ENCODE assay signal across 9 cellular contexts in genomic region chr6:29626948-29627761, GRCh38. TPM values are rescaled to one million over a fixed set of nuclear protein-coding genes. Genes with fewer than 3 reads are reported as not detected.
DNase-seq lines count a peak whose midpoint lies in the region; ATAC-seq, FAIRE-seq and TF ChIP-seq lines count a peak whose summit lies in the region.
"Had no signal": no experiment of that assay in that cellular context is flagged by ENCODE, and none has a peak within 500 bp of the region (broad histone marks: within the 10 kb centered on the region; RNA-seq: fewer than 3 reads in every experiment).

No MANE protein-coding gene starts in this region.

- peak overlapping the region; percentile 48 for H3K9ac ChIP-seq in fibroblast of lung (ENCODE audit: insufficient read depth, low read length)

- H2AFZ ChIP-seq in fibroblast of lung (ENCODE audit: low read length) (no peak overlapping the region), OCI-LY7 (ENCODE audit: low read length) (no peak overlapping the region)

- H3K9me3 Mint-ChIP-seq in CD14-positive monocyte = peaks cover 0 to 9% (median 1%) of the 10 kb centered on the region in 7 donors

- peaks cover 41 to 56% of the 10 kb centered on the region in 2 donors for H3K36me3 Mint-ChIP-seq in CD14-positive monocyte

- no peak overlapping the region for H3K27ac ChIP-seq in RWPE2 (ENCODE audit: poor library complexity, severe bottlenecking)
- H3K27ac ChIP-seq in fibroblast of lung (ENCODE audit: insufficient read depth, low read length) = peak overlapping the region; percentile 26
- peak overlapping the region; percentile 42 to 47 for H3K27ac ChIP-seq in ovary
- H3K27ac ChIP-seq in OCI-LY7 (ENCODE audit: low read depth, low read length, poor library complexity, severe bottlenecking) = no peak overlapping the region

- no peak for FAIRE-seq in D721Med (lab: Jason Lieb, UNC)

- no peak for TF ChIP-seq EP300 in ovary (IDR thresholded peaks at IDR 0.05)

- peaks cover 43 to 72% (median 59%) of the 10 kb centered on the region in 3 donors for H3K27me3 Mint-ChIP-seq in CD14-positive monocyte (ENCODE audit: low read depth in 3 of 3)

- intact Hi-C loops in CD14-positive monocyte (cut with micrococcal nuclease) (no loop called here), ovary (cut with DNase I) (loop anchor here in 1 of 4 donors (5.0 kb wide), 1 partner anchor 1140 kb away; no protein-coding TSS in a partner anchor), OCI-LY7 (cut with micrococcal nuclease; ENCODE audit: unreplicated experiment) (no loop called here)

- H3K79me2 ChIP-seq in fibroblast of lung (ENCODE audit: control insufficient read depth, insufficient read depth, low read length) = no peaks in the 10 kb centered on the region
- no peaks in the 10 kb centered on the region for H3K79me2 ChIP-seq in OCI-LY7 (ENCODE audit: insufficient read depth, low read depth, low read length)

- no peaks in the 10 kb centered on the region for H3K9me2 ChIP-seq in OCI-LY7 (ENCODE audit: insufficient read depth, low read length)

- no peak for ATAC-seq in RWPE2 (ENCODE audit: low read depth)
- ATAC-seq in GM21381 (IDR thresholded peaks at IDR 0.05; ENCODE audit: unreplicated experiment) = no peak

- H3K4me1 Mint-ChIP-seq in CD14-positive monocyte = peaks cover 56% of the 10 kb centered on the region

- H3K36me3 ChIP-seq in RWPE2 (ENCODE audit: low read depth) = peaks cover 8% of the 10 kb centered on the region
- H3K36me3 ChIP-seq in fibroblast of lung (ENCODE audit: control insufficient read depth, insufficient read depth, low read length) = peaks cover 6% of the 10 kb centered on the region
- H3K36me3 ChIP-seq in ovary = no peaks in the 10 kb centered on the region
- H3K36me3 ChIP-seq in OCI-LY7 (ENCODE audit: insufficient read depth, low read length) = no peaks in the 10 kb centered on the region

- H3K4me2 ChIP-seq in fibroblast of lung (ENCODE audit: extremely low read depth, insufficient read depth, low read length) = peak overlapping the region; percentile 81
- no peak overlapping the region for H3K4me2 ChIP-seq in OCI-LY7 (ENCODE audit: low read length)

- no peaks in the 10 kb centered on the region for H3K9me3 ChIP-seq in RWPE2 (ENCODE audit: severe bottlenecking)
- H3K9me3 ChIP-seq in fibroblast of lung (ENCODE audit: control insufficient read depth, insufficient read depth, low read depth, low read length) = no peaks in the 10 kb centered on the region
- no peaks in the 10 kb centered on the region for H3K9me3 ChIP-seq in ovary
- no peaks in the 10 kb centered on the region for H3K9me3 ChIP-seq in OCI-LY7 (ENCODE audit: low read length)

- H4K20me1 ChIP-seq in fibroblast of lung (ENCODE audit: control insufficient read depth, extremely low read depth, insufficient read depth, low read length) = no peaks in the 10 kb centered on the region
- no peaks in the 10 kb centered on the region; the same call in 1 of the 2 replicates for H4K20me1 ChIP-seq in OCI-LY7 (ENCODE audit: insufficient read depth, low read length)

- H3K4me3 ChIP-seq in RWPE2 (ENCODE audit: severe bottlenecking) (peak overlapping the region; percentile 43), fibroblast of lung (replicated peaks in 1 of 4; ENCODE audit: control extremely low read depth in 1 of 4, insufficient read depth in 1 of 4, low read depth in 3 of 4, low read length in 4 of 4) (peak overlapping the region; percentile 52 to 82 (median 64)), ovary (peak overlapping the region; percentile 56), OCI-LY7 (ENCODE audit: low read depth, low read length, poor library complexity, severe bottlenecking) (no peak overlapping the region)

- WGBS in ovary, 3 donors = 9 to 22% (median 15%) methylated on average over 16 to 31 of the region's 31 CpGs

- peaks cover 3% of the 10 kb centered on the region for H3K4me1 ChIP-seq in RWPE2 (ENCODE audit: insufficient read depth, poor library complexity, severe bottlenecking)
- peaks cover 10% of the 10 kb centered on the region for H3K4me1 ChIP-seq in fibroblast of lung (ENCODE audit: control insufficient read depth, extremely low read depth, insufficient read depth, low read length)
- H3K4me1 ChIP-seq in ovary (ENCODE audit: insufficient read depth) = peaks cover 10% of the 10 kb centered on the region
- H3K4me1 ChIP-seq in OCI-LY7 (ENCODE audit: insufficient read depth, low read length, poor library complexity, severe bottlenecking) = peaks cover 18% of the 10 kb centered on the region

- peak overlapping the region in 1 of 7 donors; percentile 51 for H3K27ac Mint-ChIP-seq in CD14-positive monocyte

- peak overlapping the region; percentile 31 to 53 for H3K4me3 Mint-ChIP-seq in CD14-positive monocyte

- BruUV-seq in OCI-LY7 (replicated peaks; lab: Mats Ljungman, UMichigan) = no TSS peak

- CTCF ChIA-PET in OCI-LY7 (lab: Charles Lee; ENCODE audit: unreplicated experiment) = no interaction called here

- TF ChIP-seq CTCF in CD14-positive monocyte (IDR thresholded peaks at IDR 0.05) = no peak
- TF ChIP-seq CTCF in RWPE2 (IDR thresholded peaks at IDR 0.05; ENCODE audit: poor library complexity, severe bottlenecking) = no peak
- TF ChIP-seq CTCF in fibroblast of lung (conservative IDR thresholded peaks at IDR 0.05 in 1 of 2, IDR thresholded peaks at IDR 0.05 in 1 of 2; ENCODE audit: low read depth in 1 of 2, low read length in 2 of 2) = no peak
- no peak for TF ChIP-seq CTCF in ovary (IDR thresholded peaks at IDR 0.05)
- no peak for TF ChIP-seq CTCF in OCI-LY7 (conservative IDR thresholded peaks at IDR 0.05; ENCODE audit: low read length)
- no peak for TF ChIP-seq CTCF in D721Med (IDR thresholded peaks at IDR 0.05; ENCODE audit: insufficient read depth, missing control alignments)

- TF ChIP-seq POLR2A in ovary (IDR thresholded peaks at IDR 0.05) = no peak

- DNase-seq in CD14-positive monocyte (ENCODE audit: low spot score) (no peak), RWPE2 (ENCODE audit: low spot score) (no peak), fibroblast of lung (ENCODE audit: low read depth in 2 of 2) (no peak), ovary (peak in 3 of 5 donors; percentile 31 to 62 (median 40)), NCI-H1105 treated with DMSO at 0.1 percent for 48 hours (lab: John Stamatoyannopoulos, UW) (no peak), OCI-LY7 (ENCODE audit: low spot score) (no peak), D721Med (ENCODE audit: insufficient read length, low spot score) (no peak)

- POLR2A ChIA-PET in OCI-LY7 (lab: Charles Lee) = no interaction called here

- H3K27me3 ChIP-seq in RWPE2 (ENCODE audit: insufficient read depth, poor library complexity, severe bottlenecking) (no peaks in the 10 kb centered on the region), fibroblast of lung (ENCODE audit: control insufficient read depth, insufficient read depth, low read length) (no peaks in the 10 kb centered on the region), ovary (no peaks in the 10 kb centered on the region)

RNA-seq across cellular contexts. Expression of gene GABBR1, which starts 5.8 kb away (rescaled TPM):
- polyA plus RNA-seq in CD14-positive monocyte (1 to 10 TPM in 1 of 2 donors, under 1 TPM in 1; 0.91 to 1.8 TPM), fibroblast of lung (8.7 and 10.9 TPM in 2 replicates), ovary (10 to 100 TPM; 41.3 to 48.5 TPM)
- total RNA-seq in fibroblast of lung (10.5 and 13.4 TPM in 2 replicates), ovary (10 to 100 TPM; 23.0 to 80.0 (median 58.0) TPM), OCI-LY7 (2022) (33.6 and 37.1 TPM in 2 replicates)
- polyA plus RNA-seq in fibroblast of lung (2012) = 7.3 and 9.1 TPM in 2 replicates
- polyA minus RNA-seq in fibroblast of lung (ENCODE audit: low replicate concordance) = 9.1 and 25.4 TPM in 2 replicates
- 12.9 and 21.6 TPM in 2 replicates for total RNA-seq in OCI-LY7 (2014; rRNA removed; shearing (Covaris generic))

RNA-seq across cellular contexts. Expression of gene MOG, which starts 29.7 kb away (rescaled TPM):
- polyA plus RNA-seq in CD14-positive monocyte = not detected
- total RNA-seq in fibroblast of lung = not detected in 2 replicates
- polyA plus RNA-seq in fibroblast of lung = not detected in 2 replicates
- not detected in 2 replicates for polyA plus RNA-seq in fibroblast of lung (2012)
- not detected in 2 replicates for polyA minus RNA-seq in fibroblast of lung (ENCODE audit: low replicate concordance)
- total RNA-seq in ovary = under 1 TPM in 1 of 7 donors, not detected in 6; 0.13 TPM
- under 1 TPM in 1 of 2 donors, not detected in 1; 0.05 TPM for polyA plus RNA-seq in ovary
- not detected in 2 replicates for total RNA-seq in OCI-LY7 (2014; rRNA removed; shearing (Covaris generic))
- not detected in 2 replicates for total RNA-seq in OCI-LY7 (2022)
- total RNA-seq: HT1080 had no signal

RNA-seq across cellular contexts. Expression of gene OR2H2, which starts 42.2 kb away (rescaled TPM):
- polyA plus RNA-seq in CD14-positive monocyte (not detected), fibroblast of lung (not detected in 2 replicates), ovary (not detected)
- total RNA-seq in fibroblast of lung (not detected in 2 replicates), ovary (not detected), OCI-LY7 (2022) (not detected in 2 replicates)
- polyA plus RNA-seq in fibroblast of lung (2012) = not detected in 2 replicates
- polyA minus RNA-seq in fibroblast of lung (ENCODE audit: low replicate concordance) = not detected in 2 replicates
- not detected in 2 replicates for total RNA-seq in OCI-LY7 (2014; rRNA removed; shearing (Covaris generic))
- total RNA-seq: HT1080 had no signal

RNA-seq across cellular contexts. Expression of gene ZFP57, which starts 53.8 kb away (rescaled TPM):
- not detected for polyA plus RNA-seq in CD14-positive monocyte
- not detected in 2 replicates for total RNA-seq in fibroblast of lung
- polyA plus RNA-seq in fibroblast of lung = not detected in 2 replicates
- not detected in 2 replicates for polyA plus RNA-seq in fibroblast of lung (2012)
- not detected in 2 replicates for polyA minus RNA-seq in fibroblast of lung (ENCODE audit: low replicate concordance)
- under 1 TPM in 2 of 7 donors, not detected in 5; 0.24 to 0.25 TPM for total RNA-seq in ovary
- polyA plus RNA-seq in ovary = under 1 TPM in 1 of 2 donors, not detected in 1; 0.13 TPM
- not detected in 2 replicates for total RNA-seq in OCI-LY7 (2014; rRNA removed; shearing (Covaris generic))
- total RNA-seq in OCI-LY7 (2022) = not detected in 2 replicates
- total RNA-seq: HT1080 had no signal

Comparison
In these comparisons a context has a peak if more than half of its experiments do, and no peak if none do; other contexts are left out.
1. DNase-seq: peak in ovary (3 of 5); none in CD14-positive monocyte (single experiment), RWPE2 (single experiment), fibroblast of lung (0 of 2), NCI-H1105 treated with DMSO at 0.1 percent for 48 hours (single experiment), OCI-LY7 (single experiment) and D721Med (single experiment).
2. H3K27ac ChIP-seq: peak in fibroblast of lung (single experiment) and ovary (2 of 2); none in RWPE2 (single experiment) and OCI-LY7 (single experiment).